28 cellular contexts compared by ENCODE assay signal in genomic region chr12:13417516-13417915, GRCh38.
"Had no signal": no experiment of that assay in that cellular context is flagged by ENCODE, and none has a peak within 500 bp of the region (broad histone marks: within the 10 kb centered on the region; RNA-seq: fewer than 3 reads in every experiment).

No MANE protein-coding gene starts in this region.

- H3K4me1 Mint-ChIP-seq: stimulated activated effector memory CD8-positive, alpha-beta T cell treated with anti-CD3 and anti-CD28 coated beads, Interleukin-12 subunit alpha, Interleukin-12 subunit beta, amount 100 ng/mL, for 72 hours; stimulated activated memory B cell treated with anti-CD40 and anti-IgM and Interleukin-4, amounts not matched to agents 10 μg/mL and 1 μg/mL and 100 μg/mL, for 72 hours; stimulated activated naive B cell treated with anti-CD40 and anti-IgM and Interleukin-4, amounts not matched to agents 10 μg/mL and 1 μg/mL and 100 μg/mL, for 72 hours; stimulated activated naive CD8-positive, alpha-beta T cell treated with anti-CD3 and anti-CD28 coated beads, Interleukin-15, amount 100 ng/mL, for 72 hours had no signal

- H3K27ac ChIP-seq: stomach, suprapubic skin, testis, thoracic aorta, thyroid gland, tibial artery, tibial nerve, transverse colon, upper lobe of left lung, upper lobe of right lung, uterus, vagina had no signal

- H3K4me1 ChIP-seq: stomach, suprapubic skin, testis, thyroid gland, tibial artery, tibial nerve, transverse colon, upper lobe of left lung, upper lobe of right lung, uterus, vagina had no signal

- H3K27me3 ChIP-seq: stomach, suprapubic skin, testis, thyroid gland, tibial artery, tibial nerve, transverse colon, upper lobe of left lung, upper lobe of right lung, uterus, vagina had no signal

- H3K27ac Mint-ChIP-seq: stimulated activated effector memory CD8-positive, alpha-beta T cell treated with anti-CD3 and anti-CD28 coated beads, Interleukin-12 subunit alpha, Interleukin-12 subunit beta, amount 100 ng/mL, for 72 hours; stimulated activated memory B cell treated with anti-CD40 and anti-IgM and Interleukin-4, amounts not matched to agents 10 μg/mL and 1 μg/mL and 100 μg/mL, for 72 hours; stimulated activated naive B cell treated with anti-CD40 and anti-IgM and Interleukin-4, amounts not matched to agents 10 μg/mL and 1 μg/mL and 100 μg/mL, for 72 hours; stimulated activated naive CD8-positive, alpha-beta T cell treated with anti-CD3 and anti-CD28 coated beads, Interleukin-15, amount 100 ng/mL, for 72 hours; stimulated activated naive CD8-positive, alpha-beta T cell treated with anti-CD3 and anti-CD28 coated beads, Interleukin-15, Interleukin-2, amounts not matched to agents 100 ng/mL and 50 ng/mL, for 24 hours; type B pancreatic cell had no signal

- H3K36me3 Mint-ChIP-seq: stimulated activated effector memory CD8-positive, alpha-beta T cell treated with anti-CD3 and anti-CD28 coated beads, Interleukin-12 subunit alpha, Interleukin-12 subunit beta, amount 100 ng/mL, for 72 hours; stimulated activated memory B cell treated with anti-CD40 and anti-IgM and Interleukin-4, amounts not matched to agents 10 μg/mL and 1 μg/mL and 100 μg/mL, for 72 hours; stimulated activated naive B cell treated with anti-CD40 and anti-IgM and Interleukin-4, amounts not matched to agents 10 μg/mL and 1 μg/mL and 100 μg/mL, for 72 hours; type B pancreatic cell had no signal

- DNase-seq: stimulated activated CD4-positive, alpha-beta T cell treated with anti-CD3 and anti-CD28 coated beads, Interleukin-2, amount 100 ng/mL, for 48 hours; stimulated activated CD4-positive, alpha-beta T cell treated with anti-CD3 and anti-CD28 coated beads, Interleukin-4, amount 100 ng/mL, for 1 hour; stimulated activated CD4-positive, alpha-beta T cell treated with anti-CD3 and anti-CD28 coated beads, Interleukin-4, amount 100 ng/mL, for 24 hours; stimulated activated CD4-positive, alpha-beta T cell treated with anti-CD3 and anti-CD28 coated beads, Interleukin-4, amount 100 ng/mL, for 4 hours; stimulated activated CD8-positive, alpha-beta memory T cell treated with anti-CD3 and anti-CD28 coated beads, Interleukin-4, amount 100 ng/mL, for 48 hours; stimulated activated naive B cell treated with anti-CD40 and anti-IgM and Interleukin-4, amounts not matched to agents 10 μg/mL and 1 μg/mL and 100 μg/mL, for 72 hours; stimulated activated naive CD4-positive, alpha-beta T cell; stimulated activated naive CD4-positive, alpha-beta T cell treated with Interleukin-2 at 50 U/mL for 16 hours; stimulated activated naive CD8-positive, alpha-beta T cell treated with anti-CD3 and anti-CD28 coated beads, Interleukin-15, amount 100 ng/mL, for 72 hours; stimulated activated naive CD8-positive, alpha-beta T cell treated with anti-CD3 and anti-CD28 coated beads, Interleukin-15, Interleukin-2, amounts not matched to agents 100 U/mL and 50 U/mL, for 24 hours; stomach; substantia nigra; testis; thyroid gland; tibial artery; transverse colon; trophoblast cell; upper lobe of left lung; upper lobe of right lung; uterus had no signal

- H3K27me3 Mint-ChIP-seq: stimulated activated memory B cell treated with anti-CD40 and anti-IgM and Interleukin-4, amounts not matched to agents 10 μg/mL and 1 μg/mL and 100 μg/mL, for 72 hours; stimulated activated naive CD8-positive, alpha-beta T cell treated with anti-CD3 and anti-CD28 coated beads, Interleukin-15, amount 100 ng/mL, for 72 hours had no signal

- H3K9me3 Mint-ChIP-seq: stimulated activated effector memory CD8-positive, alpha-beta T cell treated with anti-CD3 and anti-CD28 coated beads, Interleukin-12 subunit alpha, Interleukin-12 subunit beta, amount 100 ng/mL, for 72 hours; stimulated activated memory B cell treated with anti-CD40 and anti-IgM and Interleukin-4, amounts not matched to agents 10 μg/mL and 1 μg/mL and 100 μg/mL, for 72 hours; stimulated activated naive CD8-positive, alpha-beta T cell treated with anti-CD3 and anti-CD28 coated beads, Interleukin-15, Interleukin-2, amounts not matched to agents 100 ng/mL and 50 ng/mL, for 24 hours; type B pancreatic cell had no signal

- ATAC-seq: stimulated activated effector memory CD8-positive, alpha-beta T cell treated with anti-CD3 and anti-CD28 coated beads, Interleukin-12 subunit alpha, Interleukin-12 subunit beta, amount 100 ng/mL, for 72 hours; stimulated activated memory B cell treated with anti-CD40 and anti-IgM and Interleukin-4, amounts not matched to agents 10 μg/mL and 1 μg/mL and 100 μg/mL, for 72 hours; stimulated activated naive B cell treated with anti-CD40 and anti-IgM and Interleukin-4, amounts not matched to agents 10 μg/mL and 1 μg/mL and 100 μg/mL, for 72 hours; stimulated activated naive CD8-positive, alpha-beta T cell treated with anti-CD3 and anti-CD28 coated beads, Interleukin-15, amount 100 ng/mL, for 72 hours; stimulated activated naive CD8-positive, alpha-beta T cell treated with anti-CD3 and anti-CD28 coated beads, Interleukin-15, Interleukin-2, amounts not matched to agents 100 U/mL and 50 U/mL, for 24 hours; upper lobe of right lung had no signal

- H3K4me3 ChIP-seq: stomach, suprapubic skin, testis, thoracic aorta, thyroid gland, tibial artery, tibial nerve, transverse colon, upper lobe of left lung, upper lobe of right lung, uterus, vagina had no signal

- H3K36me3 ChIP-seq: stomach, suprapubic skin, thoracic aorta, thyroid gland, tibial artery, tibial nerve, transverse colon, upper lobe of left lung, upper lobe of right lung, uterus, vagina had no signal

- H3K4me3 Mint-ChIP-seq: stimulated activated effector memory CD8-positive, alpha-beta T cell treated with anti-CD3 and anti-CD28 coated beads, Interleukin-12 subunit alpha, Interleukin-12 subunit beta, amount 100 ng/mL, for 72 hours; stimulated activated memory B cell treated with anti-CD40 and anti-IgM and Interleukin-4, amounts not matched to agents 10 μg/mL and 1 μg/mL and 100 μg/mL, for 72 hours; stimulated activated naive B cell treated with anti-CD40 and anti-IgM and Interleukin-4, amounts not matched to agents 10 μg/mL and 1 μg/mL and 100 μg/mL, for 72 hours; stimulated activated naive CD8-positive, alpha-beta T cell treated with anti-CD3 and anti-CD28 coated beads, Interleukin-15, amount 100 ng/mL, for 72 hours; stimulated activated naive CD8-positive, alpha-beta T cell treated with anti-CD3 and anti-CD28 coated beads, Interleukin-15, Interleukin-2, amounts not matched to agents 100 ng/mL and 50 ng/mL, for 24 hours; type B pancreatic cell had no signal

- H3K9me3 ChIP-seq: stomach, suprapubic skin, testis, thoracic aorta, thyroid gland, tibial artery, tibial nerve, transverse colon, upper lobe of left lung, upper lobe of right lung, uterus, vagina had no signal
